ENCODE assay signal across 8 cellular contexts in genomic region chr20:33664085-33664761, GRCh38. TPM values are rescaled to one million over a fixed set of nuclear protein-coding genes. Genes with fewer than 3 reads are reported as not detected.
A peak's percentile ranks its signal among the peaks of the same experiment; 100 is the strongest.
DNase-seq lines count a peak whose midpoint lies in the region; ATAC-seq and TF ChIP-seq lines count a peak whose summit lies in the region.

No MANE protein-coding gene starts in this region.

- H3K79me2 ChIP-seq in Loucy (ENCODE audit: insufficient read depth, low read length) (no peaks in the 10 kb centered on the region), neural cell (replicated peaks; ENCODE audit: insufficient read depth, low read length) (no peaks in the 10 kb centered on the region)

- H3K9me3 ChIP-seq in Loucy (ENCODE audit: insufficient read depth, low read depth, low read length) (no peaks in the 10 kb centered on the region), neural cell (ENCODE audit: low read length) (no peaks in the 10 kb centered on the region)

- DNase-seq in BJ (ENCODE audit: low read depth) (no peak), UCSD-AML1 (lab: John Stamatoyannopoulos, UW; ENCODE audit: unreplicated experiment) (no peak), H4 (ENCODE audit: low spot score) (no peak)

- H3K9me2 ChIP-seq in Loucy (replicated peaks; ENCODE audit: low read depth, low read length) (no peaks in the 10 kb centered on the region), neural cell (ENCODE audit: insufficient read depth, low read length) (no peaks in the 10 kb centered on the region)

- TF ChIP-seq CTCF in BJ (IDR thresholded peaks at IDR 0.05; ENCODE audit: insufficient read depth, low read depth, low read length) (no peak), Loucy (conservative IDR thresholded peaks at IDR 0.05; ENCODE audit: low read length) (no peak), neural cell (IDR thresholded peaks at IDR 0.05; ENCODE audit: poor library complexity, severe bottlenecking) (no peak)

- TF ChIP-seq EP300 in neural cell (conservative IDR thresholded peaks at IDR 0.05; ENCODE audit: poor library complexity, severe bottlenecking): no peak

- H3K4me2 ChIP-seq in Loucy (ENCODE audit: low read depth, low read length, poor library complexity, severe bottlenecking): peak overlapping the region; percentile 91
- peak overlapping the region; percentile 46 for H3K4me2 ChIP-seq in neural cell (ENCODE audit: low read length)

- POLR2A ChIA-PET in BJ (lab: Charles Lee): interaction anchor here (0.6 to 0.7 kb wide), 3 partner anchors 21 to 988 kb away, joined by 3 to 8 read pairs (median 5); partner anchors contain the start of gene CBFA2T2

- peak overlapping the region; percentile 90 for H3K27ac ChIP-seq in cingulate gyrus (ENCODE audit: low read depth, low read length)
- peak overlapping the region; percentile 60 for H3K27ac ChIP-seq in neural cell (ENCODE audit: low read length)

- no peak for ATAC-seq in GM21423 (IDR thresholded peaks at IDR 0.05; ENCODE audit: unreplicated experiment)
- ATAC-seq in GM19324 (IDR thresholded peaks at IDR 0.05; ENCODE audit: low FRiP score, unreplicated experiment): no peak

- H3F3A ChIP-seq in Loucy (ENCODE audit: low read depth) (no peaks in the 10 kb centered on the region), neural cell (ENCODE audit: insufficient read depth, low read length, poor library complexity, severe bottlenecking) (no peaks in the 10 kb centered on the region)

- no peak for TF ChIP-seq RAD21 in neural cell (conservative IDR thresholded peaks at IDR 0.05)

- H3K27me3 ChIP-seq in BJ (ENCODE audit: control insufficient read depth, insufficient read depth, low read length): no peaks in the 10 kb centered on the region
- H3K27me3 ChIP-seq in Loucy (ENCODE audit: insufficient read depth, low read length, poor library complexity, severe bottlenecking): no peaks in the 10 kb centered on the region
- H3K27me3 ChIP-seq in neural cell (ENCODE audit: insufficient read depth, low read depth, low read length): no peaks in the 10 kb centered on the region

- H3K9ac ChIP-seq in Loucy (ENCODE audit: low read depth, low read length, poor library complexity, severe bottlenecking): peak overlapping the region; percentile 86
- peak overlapping the region; percentile 84 for H3K9ac ChIP-seq in neural cell (ENCODE audit: low read length)

- peak overlapping the region; percentile 76 for H2AFZ ChIP-seq in Loucy (ENCODE audit: low read length)
- peak overlapping the region; percentile 54 for H2AFZ ChIP-seq in neural cell (ENCODE audit: low read depth, low read length)

- H3K4me3 ChIP-seq in BJ (ENCODE audit: low read depth, low read length) (peak overlapping the region; percentile 85), Loucy (ENCODE audit: low read length, poor library complexity, severe bottlenecking) (peak overlapping the region; percentile 76), neural cell (ENCODE audit: low read length) (peak overlapping the region; percentile 91)

- H4K20me1 ChIP-seq in Loucy (ENCODE audit: insufficient read depth, low read length, poor library complexity, severe bottlenecking) (no peaks in the 10 kb centered on the region), neural cell (ENCODE audit: insufficient read depth) (no peaks in the 10 kb centered on the region)

- H3K4me1 ChIP-seq in Loucy (ENCODE audit: insufficient read depth, low read length, poor library complexity, severe bottlenecking): peaks cover 20% of the 10 kb centered on the region

- H3K36me3 ChIP-seq in BJ (ENCODE audit: control insufficient read depth, insufficient read depth, low read length) (peaks cover 9% of the 10 kb centered on the region), Loucy (ENCODE audit: insufficient read depth, low read length) (no peaks in the 10 kb centered on the region), neural cell (ENCODE audit: insufficient read depth, low read length) (no peaks in the 10 kb centered on the region)

- CTCF ChIA-PET in BJ (lab: Yijun Ruan, JAX): interaction anchor here (1.3 to 3.6 kb wide), 4 partner anchors 10 to 207 kb away, joined by 3 to 18 read pairs (median 6); no protein-coding TSS in a partner anchor

TF ChIP-seq in neural cell, 6 proteins besides CTCF, POLR2A, EP300 and RAD21:
- TF ChIP-seq REST (IDR thresholded peaks at IDR 0.05; ENCODE audit: borderline replicate concordance) (no peak), TAF1 (IDR thresholded peaks at IDR 0.05; ENCODE audit: low read depth) (no peak), SMC3 (conservative IDR thresholded peaks at IDR 0.05; ENCODE audit: poor library complexity) (no peak), POLR2AphosphoS5 (IDR thresholded peaks at IDR 0.05) (no peak), MXI1 (conservative IDR thresholded peaks at IDR 0.05; ENCODE audit: poor library complexity, severe bottlenecking) (no peak), EZH2 (IDR thresholded peaks at IDR 0.05; ENCODE audit: borderline replicate concordance, insufficient read depth, low read length, poor library complexity, severe bottlenecking) (no peak)
TF ChIP-seq in neural cell: peak in this region for 0.

RNA-seq across cellular contexts. Expression of gene C20orf144, which starts 2.1 kb away (rescaled TPM):
- polyA plus RNA-seq in BJ (2011; rRNA removed) (0.13 and 0.22 TPM in 2 replicates), neural cell (not detected in 2 replicates)
- polyA minus RNA-seq in BJ (2011; rRNA and poly(A)+ RNA removed): 0.05 TPM in 1 of 2 replicates, not detected in the other
- 0.23 and 0.49 TPM in 2 replicates for polyA minus RNA-seq in neural cell
- total RNA-seq in H4 (2014; rRNA removed; shearing (Covaris generic)): not detected in 2 replicates

RNA-seq across cellular contexts. Expression of gene ACTL10, which starts 2.5 kb away (rescaled TPM):
- 0.44 and 0.67 TPM in 2 replicates for polyA plus RNA-seq in BJ (2011; rRNA removed)
- 0.38 and 0.62 TPM in 2 replicates for polyA minus RNA-seq in BJ (2011; rRNA and poly(A)+ RNA removed)
- not detected in 2 replicates for polyA plus RNA-seq in neural cell
- polyA minus RNA-seq in neural cell: not detected in 2 replicates
- not detected in 2 replicates for total RNA-seq in H4 (2014; rRNA removed; shearing (Covaris generic))

RNA-seq across cellular contexts. Expression of gene NECAB3, which starts 10.0 kb away (rescaled TPM):
- polyA plus RNA-seq in BJ (2011; rRNA removed) (13.4 and 20.2 TPM in 2 replicates), neural cell (20.3 and 21.4 TPM in 2 replicates)
- polyA minus RNA-seq in BJ (2011; rRNA and poly(A)+ RNA removed): 30.8 and 38.1 TPM in 2 replicates
- polyA minus RNA-seq in neural cell: 17.0 and 23.4 TPM in 2 replicates
- total RNA-seq in H4 (2014; rRNA removed; shearing (Covaris generic)): 15.8 and 22.5 TPM in 2 replicates

RNA-seq across cellular contexts. Expression of gene E2F1, which starts 22.0 kb away (rescaled TPM):
- polyA plus RNA-seq in BJ (2011; rRNA removed) (5.1 and 7.5 TPM in 2 replicates), neural cell (1.8 and 2.3 TPM in 2 replicates)
- 6.1 and 6.3 TPM in 2 replicates for polyA minus RNA-seq in BJ (2011; rRNA and poly(A)+ RNA removed)
- polyA minus RNA-seq in neural cell: 1.5 and 2.0 TPM in 2 replicates
- total RNA-seq in H4 (2014; rRNA removed; shearing (Covaris generic)): 15.1 and 17.0 TPM in 2 replicates

RNA-seq across cellular contexts. Expression of gene PXMP4, which starts 55.9 kb away (rescaled TPM):
- polyA plus RNA-seq in BJ (2011; rRNA removed): 7.8 and 11.2 TPM in 2 replicates
- 6.1 and 8.3 TPM in 2 replicates for polyA minus RNA-seq in BJ (2011; rRNA and poly(A)+ RNA removed)
- 0.78 and 3.1 TPM in 2 replicates for polyA plus RNA-seq in neural cell
- 1.7 and 2.9 TPM in 2 replicates for polyA minus RNA-seq in neural cell
- total RNA-seq in H4 (2014; rRNA removed; shearing (Covaris generic)): 2.5 TPM in 2 replicates
